14 cellular contexts compared by ENCODE assay signal in genomic region chr6:33878541-33878940, GRCh38.
DNase-seq lines count a peak whose midpoint lies in the region; ATAC-seq and TF ChIP-seq lines count a peak whose summit lies in the region.
"Had no signal": no experiment of that assay in that cellular context is flagged by ENCODE, and none has a peak within 500 bp of the region (broad histone marks: within the 10 kb centered on the region; RNA-seq: fewer than 3 reads in every experiment).

No MANE protein-coding gene starts in this region.

- DNase-seq in activated CD8-positive, alpha-beta T cell treated with anti-CD3 and anti-CD28 coated beads, Interleukin-2, amount 10 ng/mL, durations not matched to agents 7 days and 5 days: no peak
- DNase-seq in activated CD8-positive, alpha-beta T cell treated with anti-CD3 and anti-CD28 coated beads for 36 hours: no peak
- DNase-seq in NCI-H187 (lab: John Stamatoyannopoulos, UW) (peak; percentile 79 to 92), NCI-H510A treated with DMSO at 0.1 percent for 48 hours (lab: John Stamatoyannopoulos, UW) (peak; percentile 98)
- DNase-seq: activated naive CD8-positive, alpha-beta T cell treated with anti-CD3 and anti-CD28 coated beads, Interleukin-2, amount 50 U/mL, for 24 hours; brain microvascular endothelial cell; heart left ventricle; immature natural killer cell had no signal

- no peaks in the 10 kb centered on the region for H3K9me3 Mint-ChIP-seq in activated CD8-positive, alpha-beta T cell treated with anti-CD3 and anti-CD28 coated beads, Interleukin-2, amount 10 ng/mL, durations not matched to agents 7 days and 5 days (ENCODE audit: insufficient read depth)
- no peaks in the 10 kb centered on the region for H3K9me3 Mint-ChIP-seq in activated CD8-positive, alpha-beta T cell treated with anti-CD3 and anti-CD28 coated beads for 36 hours
- H3K9me3 Mint-ChIP-seq: activated naive CD8-positive, alpha-beta T cell treated with anti-CD3 and anti-CD28 coated beads, Interleukin-2, amount 50 U/mL, for 24 hours; activated T-helper 2 cell treated with anti-CD3 and anti-CD28 coated beads, Interferon-gamma antibody, Interleukin-2, Interleukin-4, amounts not matched to agents 10 μg/mL and 5 μg/mL and 100 μg/mL, durations not matched to agents 14 hours and 24 hours and 36 hours; immature natural killer cell had no signal

- CTCF ChIA-PET in activated CD8-positive, alpha-beta T cell treated with anti-CD3 and anti-CD28 coated beads, Interleukin-2, amount 10 ng/mL, durations not matched to agents 7 days and 5 days (lab: Charles Lee): no interaction called here
- CTCF ChIA-PET in activated CD8-positive, alpha-beta T cell treated with anti-CD3 and anti-CD28 coated beads for 36 hours (lab: Charles Lee): interaction anchor here (0.9 to 1.3 kb wide), 2 partner anchors 66 to 107 kb away, joined by 3 to 4 read pairs; no protein-coding TSS in a partner anchor

- H3K27me3 Mint-ChIP-seq in activated CD8-positive, alpha-beta T cell treated with anti-CD3 and anti-CD28 coated beads, Interleukin-2, amount 10 ng/mL, durations not matched to agents 7 days and 5 days (ENCODE audit: low read depth): peaks cover 44% of the 10 kb centered on the region
- H3K27me3 Mint-ChIP-seq in activated CD8-positive, alpha-beta T cell treated with anti-CD3 and anti-CD28 coated beads for 36 hours: no peaks in the 10 kb centered on the region

- peak overlapping the region; percentile 21 for H3K27ac Mint-ChIP-seq in activated CD8-positive, alpha-beta T cell treated with anti-CD3 and anti-CD28 coated beads, Interleukin-2, amount 10 ng/mL, durations not matched to agents 7 days and 5 days
- no peak overlapping the region for H3K27ac Mint-ChIP-seq in activated CD8-positive, alpha-beta T cell treated with anti-CD3 and anti-CD28 coated beads for 36 hours
- H3K27ac Mint-ChIP-seq: activated naive CD8-positive, alpha-beta T cell treated with anti-CD3 and anti-CD28 coated beads, Interleukin-2, amount 50 U/mL, for 24 hours; activated T-helper 2 cell treated with anti-CD3 and anti-CD28 coated beads, Interferon-gamma antibody, Interleukin-2, Interleukin-4, amounts not matched to agents 10 μg/mL and 5 μg/mL and 100 μg/mL, durations not matched to agents 14 hours and 24 hours and 36 hours; immature natural killer cell had no signal

- peaks cover 7% of the 10 kb centered on the region for H3K4me1 Mint-ChIP-seq in activated CD8-positive, alpha-beta T cell treated with anti-CD3 and anti-CD28 coated beads, Interleukin-2, amount 10 ng/mL, durations not matched to agents 7 days and 5 days (ENCODE audit: low read depth)
- H3K4me1 Mint-ChIP-seq in activated CD8-positive, alpha-beta T cell treated with anti-CD3 and anti-CD28 coated beads for 36 hours (ENCODE audit: low read depth): peaks cover 10% of the 10 kb centered on the region

- ATAC-seq in activated CD8-positive, alpha-beta T cell treated with anti-CD3 and anti-CD28 coated beads, Interleukin-2, amount 10 ng/mL, durations not matched to agents 7 days and 5 days: no peak
- no peak for ATAC-seq in activated CD8-positive, alpha-beta T cell treated with anti-CD3 and anti-CD28 coated beads for 36 hours
- no peak for ATAC-seq in GM19351 (IDR thresholded peaks at IDR 0.05; ENCODE audit: unreplicated experiment)
- no peak for ATAC-seq in HG02885 (IDR thresholded peaks at IDR 0.05; ENCODE audit: poor library complexity, unreplicated experiment)
- no peak for ATAC-seq in HG03139 (IDR thresholded peaks at IDR 0.05; ENCODE audit: unreplicated experiment)
- no peak for ATAC-seq in GM21825 (IDR thresholded peaks at IDR 0.05; ENCODE audit: unreplicated experiment)
- ATAC-seq: A549; activated naive CD8-positive, alpha-beta T cell treated with anti-CD3 and anti-CD28 coated beads, Interleukin-2, amount 50 U/mL, for 24 hours; heart left ventricle had no signal

- POLR2A ChIA-PET in activated CD8-positive, alpha-beta T cell treated with anti-CD3 and anti-CD28 coated beads, Interleukin-2, amount 10 ng/mL, durations not matched to agents 7 days and 5 days (lab: Charles Lee): interaction anchor here (1.0 kb wide), 1 partner anchor 17 kb away, joined by 3 read pairs; no protein-coding TSS in a partner anchor
- POLR2A ChIA-PET in activated CD8-positive, alpha-beta T cell treated with anti-CD3 and anti-CD28 coated beads for 36 hours (lab: Charles Lee): interaction anchor here (0.9 kb wide), 1 partner anchor 58 kb away, joined by 3 read pairs; no protein-coding TSS in a partner anchor

- H3K4me3 Mint-ChIP-seq in activated CD8-positive, alpha-beta T cell treated with anti-CD3 and anti-CD28 coated beads, Interleukin-2, amount 10 ng/mL, durations not matched to agents 7 days and 5 days: no peak overlapping the region
- H3K4me3 Mint-ChIP-seq in activated CD8-positive, alpha-beta T cell treated with anti-CD3 and anti-CD28 coated beads for 36 hours: no peak overlapping the region
- H3K4me3 Mint-ChIP-seq: activated naive CD8-positive, alpha-beta T cell treated with anti-CD3 and anti-CD28 coated beads, Interleukin-2, amount 50 U/mL, for 24 hours; immature natural killer cell had no signal

- TF ChIP-seq CTCF in activated CD8-positive, alpha-beta T cell treated with anti-CD3 and anti-CD28 coated beads for 36 hours (IDR thresholded peaks at IDR 0.05): no peak

- intact Hi-C loops in activated CD8-positive, alpha-beta T cell treated with anti-CD3 and anti-CD28 coated beads for 36 hours (cut with micrococcal nuclease): no loop called here

- H3K36me3 Mint-ChIP-seq in activated CD8-positive, alpha-beta T cell treated with anti-CD3 and anti-CD28 coated beads, Interleukin-2, amount 10 ng/mL, durations not matched to agents 7 days and 5 days (ENCODE audit: low read depth): no peaks in the 10 kb centered on the region
- no peaks in the 10 kb centered on the region for H3K36me3 Mint-ChIP-seq in activated CD8-positive, alpha-beta T cell treated with anti-CD3 and anti-CD28 coated beads for 36 hours (ENCODE audit: low read depth)
- H3K36me3 Mint-ChIP-seq: immature natural killer cell had no signal

Comparison
In these comparisons a context has a peak if more than half of its experiments do, and no peak if none do; other contexts are left out.
1. DNase-seq: peak in NCI-H187 (2 of 2) and NCI-H510A treated with DMSO at 0.1 percent for 48 hours (single experiment); none in activated CD8-positive, alpha-beta T cell treated with anti-CD3 and anti-CD28 coated beads, Interleukin-2, amount 10 ng/mL, durations not matched to agents 7 days and 5 days (single experiment) and activated CD8-positive, alpha-beta T cell treated with anti-CD3 and anti-CD28 coated beads for 36 hours (single experiment).